20 cellular contexts compared by ENCODE assay signal in the genomic region with DNA sequence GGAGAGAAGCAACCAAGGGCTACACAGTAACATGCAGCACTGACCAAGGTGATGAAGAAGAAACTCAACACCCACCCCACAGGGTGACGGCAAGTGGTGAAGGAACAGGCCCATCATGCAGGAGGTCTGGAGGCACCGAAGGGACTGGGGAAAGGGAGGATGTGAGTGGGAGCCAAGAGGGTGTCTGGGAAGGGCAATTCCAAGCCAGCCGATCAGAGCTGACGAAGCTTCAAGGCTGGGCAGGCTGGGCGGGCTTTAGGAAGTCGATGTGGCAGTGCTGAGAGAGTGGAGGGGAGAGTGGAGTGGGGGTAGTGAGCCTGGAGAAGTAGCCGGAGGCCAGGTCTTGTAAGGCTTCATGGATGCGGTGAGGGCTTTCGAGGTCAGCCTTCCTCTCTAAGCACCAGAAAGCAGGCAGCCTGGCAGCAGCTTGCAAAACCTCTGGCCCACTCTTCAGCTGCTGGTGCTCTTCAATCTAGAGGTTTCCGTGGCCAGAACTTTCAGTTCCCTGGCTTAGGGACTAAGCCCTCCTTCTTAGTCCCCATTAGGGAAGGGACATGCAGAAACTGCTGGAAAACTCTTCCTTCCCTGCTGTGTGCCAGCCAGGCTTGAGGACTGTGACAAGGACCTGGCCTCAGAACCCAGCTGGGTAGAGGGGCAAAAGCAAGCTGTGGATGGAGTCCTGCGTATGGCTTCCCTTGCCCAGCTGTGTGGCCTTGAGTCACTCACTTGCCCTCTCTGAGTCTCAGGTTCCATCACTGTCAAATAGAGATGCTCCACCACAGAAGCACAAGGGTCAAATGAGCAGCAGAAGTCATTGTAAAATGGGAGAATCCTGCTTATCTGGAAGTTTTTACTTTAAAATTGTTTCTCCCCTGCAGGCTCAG.
DNase-seq lines count a peak whose midpoint lies in the region; ATAC-seq, FAIRE-seq and TF ChIP-seq lines count a peak whose summit lies in the region.
"Had no signal": no experiment of that assay in that cellular context is flagged by ENCODE, and none has a peak within 500 bp of the region (broad histone marks: within the 10 kb centered on the region; RNA-seq: fewer than 3 reads in every experiment).

No MANE protein-coding gene starts in this region.

- CTCF ChIA-PET in Panc1 (lab: Charles Lee), result no interaction called here

- DNase-seq in NOMO-1 treated with DMSO at 0.1 percent for 48 hours (lab: John Stamatoyannopoulos, UW; ENCODE audit: unreplicated experiment) (peak; percentile 35), NOMO-1 treated with dmso at 0.1 percent for 144 hours (lab: John Stamatoyannopoulos, UW; ENCODE audit: unreplicated experiment) (no peak), Panc1 (ENCODE audit: low read depth, low spot score) (no peak), medulla oblongata (ENCODE audit: extremely low spot score) (peak; percentile 55), testis (peak; percentile 28), activated gamma-delta T cell (lab: John Stamatoyannopoulos, UW) (no peak), A172 (ENCODE audit: low spot score) (no peak), GM12891 (ENCODE audit: insufficient read length, low spot score) (no peak)
- DNase-seq: 8988T; activated CD4-positive, alpha-beta T cell treated with anti-CD3 and anti-CD28 coated beads for 48 hours; activated T-cell treated with anti-CD3 and anti-CD28 coated beads, Interleukin-2, amount 50 U/mL, for 1 hour; left lung; naive thymus-derived CD4-positive, alpha-beta T cell; NCI-H1105; NCI-H2227 treated with DMSO at 0.1 percent for 48 hours; NK-92 treated with Interleukin-12 subunit alpha and Interleukin-12 subunit beta, amount 100 ng/mL, for 24 hours; T1000 had no signal

- intact Hi-C loops in Panc1 (cut with micrococcal nuclease; ENCODE audit: unreplicated experiment), result no loop called here
- intact Hi-C loops in testis (cut with DNase I; ENCODE audit: low total_unique reads), result no loop called here

- H3K9me3 ChIP-seq in Panc1 (ENCODE audit: control insufficient read depth, insufficient read depth, low read depth, low read length), result no peaks in the 10 kb centered on the region
- no peaks in the 10 kb centered on the region for H3K9me3 ChIP-seq in testis
- H3K9me3 ChIP-seq: HAP-1, left lung had no signal

- in situ Hi-C loops in Panc1 (cut with HindIII; ENCODE audit: low pct_unique_long_range_greater_than_20kb, low sequenced_read_pairs), result no loop called here

- no peak for FAIRE-seq in GM12891 (lab: Jason Lieb, UNC)
- FAIRE-seq: GM12878 had no signal

- POLR2A ChIA-PET in Panc1 (lab: Charles Lee), result interaction anchor here (0.6 kb wide), 2 partner anchors 91 to 684 kb away, joined by 3 to 6 read pairs; no protein-coding TSS in a partner anchor

- no peaks in the 10 kb centered on the region for H3K36me3 ChIP-seq in Panc1 (ENCODE audit: control insufficient read depth, insufficient read depth, low read length)
- no peaks in the 10 kb centered on the region for H3K36me3 ChIP-seq in testis (ENCODE audit: low read depth, missing control alignments)
- H3K36me3 ChIP-seq: cardiac muscle cell, HAP-1, left lung had no signal

- BruUV-seq in Panc1 (replicated peaks; lab: Mats Ljungman, UMichigan), result no TSS peak

- no peak for TF ChIP-seq POLR2A in testis (IDR thresholded peaks at IDR 0.05)
- TF ChIP-seq POLR2A in GM12891 (IDR thresholded peaks at IDR 0.05; ENCODE audit: low read depth, low read length), result no peak

- H3K27ac ChIP-seq in Panc1 (ENCODE audit: low read length), result no peak overlapping the region
- H3K27ac ChIP-seq in testis, result no peak overlapping the region
- H3K27ac ChIP-seq: cardiac muscle cell, left lung had no signal

- no peak for TF ChIP-seq CTCF in Panc1 (IDR thresholded peaks at IDR 0.05)
- no peak for TF ChIP-seq CTCF in testis (IDR thresholded peaks at IDR 0.05)

- WGBS in testis, 2 donors, result 61 to 74% methylated on average over 9 to 11 of the region's 11 CpGs

- no peak overlapping the region for H3K4me3 ChIP-seq in Panc1 (ENCODE audit: low read depth in 2 of 2, low read length in 2 of 2)
- H3K4me3 ChIP-seq in testis, result no peak overlapping the region
- H3K4me3 ChIP-seq: cardiac muscle cell, GM12878, HAP-1, left lung had no signal

- peaks cover 3% of the 10 kb centered on the region; the same call in 1 of the 2 replicates for H3K27me3 ChIP-seq in Panc1 (ENCODE audit: control insufficient read depth, insufficient read depth, low read length)
- no peaks in the 10 kb centered on the region for H3K27me3 ChIP-seq in testis
- H3K27me3 ChIP-seq: left lung had no signal

- ATAC-seq in Panc1, result 0 out of 2 replicates have a peak, but pooled peaks have one; percentile 23
- ATAC-seq: GM12878; left lung; naive thymus-derived CD4-positive, alpha-beta T cell had no signal

- no peaks in the 10 kb centered on the region for H3K4me1 ChIP-seq in Panc1 (ENCODE audit: control insufficient read depth, insufficient read depth, low read length)
- H3K4me1 ChIP-seq in testis, result peaks cover 34% of the 10 kb centered on the region

TF ChIP-seq in GM12891, 5 proteins besides CTCF, POLR2A, EP300 and RAD21:
- TF ChIP-seq POLR2AphosphoS5 (IDR thresholded peaks at IDR 0.05; ENCODE audit: low read depth, low read length) (no peak), TAF1 (IDR thresholded peaks at IDR 0.05; ENCODE audit: low read depth, low read length) (no peak), SPI1 (IDR thresholded peaks at IDR 0.05; ENCODE audit: low read depth, low read length) (no peak), POU2F2 (IDR thresholded peaks at IDR 0.05; ENCODE audit: low read depth, low read length) (no peak), PAX5 (IDR thresholded peaks at IDR 0.05; ENCODE audit: insufficient read depth, low read length, severe bottlenecking) (no peak)

Comparison
In these comparisons a context has a peak if more than half of its experiments do, and no peak if none do; other contexts are left out.
1. DNase-seq: peak in NOMO-1 treated with DMSO at 0.1 percent for 48 hours (single experiment), medulla oblongata (single experiment) and testis (single experiment); none in NOMO-1 treated with dmso at 0.1 percent for 144 hours (single experiment), Panc1 (single experiment), activated gamma-delta T cell (single experiment), A172 (single experiment) and GM12891 (single experiment).